ENCODE assay signal across 1 cellular context in genomic region chr16:680625-680945, GRCh38.
A peak's percentile ranks its signal among the peaks of the same experiment; 100 is the strongest.
TF ChIP-seq lines count a peak whose summit lies in the region.

No MANE protein-coding gene starts in this region.

TF ChIP-seq in H1, 55 proteins besides CTCF, POLR2A, EP300 and RAD21:
- peak; percentile 3 for TF ChIP-seq ASH2L (IDR thresholded peaks at IDR 0.05; ENCODE audit: low read length)
- TF ChIP-seq SIN3A (conservative IDR thresholded peaks at IDR 0.05 in 1 of 2, IDR thresholded peaks at IDR 0.05 in 1 of 2; ENCODE audit: low read depth in 1 of 2, low read length in 2 of 2): 0 out of 4 replicates have a peak, but pooled peaks of 1 of the 2 experiments have one; percentile 3
- TF ChIP-seq TCF12 (IDR thresholded peaks at IDR 0.05; ENCODE audit: low read depth, low read length): no peak
- 0 out of 2 replicates have a peak, but pooled peaks have one; percentile 12 for TF ChIP-seq TAF1 (IDR thresholded peaks at IDR 0.05; ENCODE audit: low read depth, low read length)
- no peak for TF ChIP-seq JUN (IDR thresholded peaks at IDR 0.05; ENCODE audit: low read depth, low read length)
- no peak for TF ChIP-seq RNF2 (IDR thresholded peaks at IDR 0.05; ENCODE audit: borderline replicate concordance, low read depth, low read length, missing control alignments, poor library complexity, severe bottlenecking)
